Comparison of ENCODE assay signal across 1 cellular context in genomic region chr6:22236626-22237414, GRCh38.
TF ChIP-seq lines count a peak whose summit lies in the region.

No MANE protein-coding gene starts in this region.

TF ChIP-seq in WTC11, 78 proteins besides CTCF, POLR2A, EP300 and RAD21 (continued from another document):
- no peak for TF ChIP-seq ZMAT4 (CRISPR knock-in tag; IDR thresholded peaks at IDR 0.05)
- no peak for TF ChIP-seq NFE2L1 (CRISPR knock-in tag; IDR thresholded peaks at IDR 0.05)
